13 cellular contexts compared by ENCODE assay signal in the genomic region with DNA sequence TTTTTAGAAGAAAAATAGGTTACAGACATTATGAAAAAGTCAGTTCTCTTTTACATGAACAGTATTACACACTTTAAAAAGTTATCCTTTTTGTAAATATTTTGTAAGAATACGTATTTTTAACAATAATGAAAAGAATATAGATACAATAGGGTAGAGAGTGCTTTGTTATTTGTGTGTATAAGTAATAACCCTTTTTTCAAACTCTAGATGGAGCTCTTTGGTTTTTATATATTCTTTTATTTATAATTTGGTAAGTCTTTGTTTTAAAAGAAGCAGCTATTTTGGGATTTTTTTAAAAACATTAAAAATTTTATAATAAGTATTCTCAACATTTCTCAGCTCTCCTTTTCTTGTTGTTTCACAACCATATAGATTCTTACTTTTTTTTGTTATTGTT. TPM values are rescaled to one million over a fixed set of nuclear protein-coding genes. Genes with fewer than 3 reads are reported as not detected.
A peak's percentile ranks its signal among the peaks of the same experiment; 100 is the strongest.
DNase-seq lines count a peak whose midpoint lies in the region; ATAC-seq and TF ChIP-seq lines count a peak whose summit lies in the region.
"Had no signal": no experiment of that assay in that cellular context is flagged by ENCODE, and none has a peak within 500 bp of the region (broad histone marks: within the 10 kb centered on the region; RNA-seq: fewer than 3 reads in every experiment).

No MANE protein-coding gene starts in this region.

- no peak for ATAC-seq in GM19328 (IDR thresholded peaks at IDR 0.05; ENCODE audit: unreplicated experiment)

- peak; percentile 19 for TF ChIP-seq CTCF in C4-2B (conservative IDR thresholded peaks at IDR 0.05)

- peak; percentile 6 to 53 for DNase-seq in Kasumi-1 (lab: John Stamatoyannopoulos, UW)
- peak; percentile 34 for DNase-seq in dedifferentiated amniotic fluid mesenchymal stem cell (ENCODE audit: extremely low spot score)
- DNase-seq in myocyte (ENCODE audit: low read depth), result peak; percentile 5
- no peak for DNase-seq in activated effector memory CD4-positive, alpha-beta T cell treated with Interleukin-2 at 50 U/mL for 16 hours
- no peak for DNase-seq in GF-D8 (lab: John Stamatoyannopoulos, UW)
- no peak for DNase-seq in activated CD4-positive, alpha-beta T cell treated with anti-CD3 and anti-CD28 coated beads for 4 hours
- DNase-seq: activated gamma-delta T cell treated with Interleukin-2 at 50 U/mL for 16 hours, NCI-H1930, NCI-H774, SHP77 treated with DMSO at 0.1 percent for 48 hours, WERI-Rb-1 had no signal

- H3K27ac ChIP-seq in C4-2B, result no peak overlapping the region
- H3K27ac ChIP-seq: WERI-Rb-1 had no signal

RNA-seq across cellular contexts. Expression of a gene that starts 46.2 kb away (rescaled TPM):
- 46.7 and 58.4 TPM in 2 replicates for total RNA-seq in myocyte
- 42.0 TPM for polyA plus RNA-seq in myocyte (2012)

Comparison
In these comparisons a context has a peak if more than half of its experiments do, and no peak if none do; other contexts are left out.
1. DNase-seq: peak in Kasumi-1 (2 of 2), dedifferentiated amniotic fluid mesenchymal stem cell (single experiment) and myocyte (single experiment); none in activated effector memory CD4-positive, alpha-beta T cell treated with Interleukin-2 at 50 U/mL for 16 hours (single experiment), GF-D8 (single experiment) and activated CD4-positive, alpha-beta T cell treated with anti-CD3 and anti-CD28 coated beads for 4 hours (0 of 2).